In the genomic region with DNA sequence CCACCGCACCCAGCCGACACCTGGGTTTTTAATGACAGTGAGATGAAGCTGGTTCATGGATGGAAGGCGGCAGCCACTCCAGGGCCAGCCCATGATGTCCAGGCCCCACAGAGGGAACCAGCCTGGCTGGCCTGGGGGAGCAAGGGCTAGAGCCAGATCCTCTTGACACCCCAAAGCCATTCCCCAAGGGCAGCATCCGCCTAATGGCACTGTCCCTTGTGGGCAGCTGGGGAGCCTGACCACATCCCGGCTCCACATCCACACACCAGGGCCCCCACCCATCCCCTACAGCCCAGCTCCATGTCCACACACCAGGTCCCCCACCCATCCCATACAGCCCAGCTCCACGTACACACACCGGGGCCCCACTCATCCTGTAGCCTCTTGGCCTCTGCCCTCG, we compare ENCODE assay signal across 21 cellular contexts.
"Had no signal": no experiment of that assay in that cellular context is flagged by ENCODE, and none has a peak within 500 bp of the region (broad histone marks: within the 10 kb centered on the region; RNA-seq: fewer than 3 reads in every experiment).

No MANE protein-coding gene starts in this region.

- H3K4me3 Mint-ChIP-seq: dendritic cell treated with granulocyte-macrophage colony-stimulating factor and Interleukin-4, amounts not matched to agents 40 ng/mL and 50 ng/mL, for 4 days; naive thymus-derived CD4-positive, alpha-beta T cell; stimulated activated naive CD8-positive, alpha-beta T cell treated with anti-CD3 and anti-CD28 coated beads, Interleukin-15, Interleukin-2, amounts not matched to agents 100 ng/mL and 50 ng/mL, for 24 hours; T-helper 17 cell had no signal

- H3K36me3 ChIP-seq: breast epithelium, gastrocnemius medialis, neutrophil, transverse colon, vagina, WERI-Rb-1 had no signal

- H3K79me2 ChIP-seq: parathyroid adenoma had no signal

- H2AFZ ChIP-seq: parathyroid adenoma had no signal

- H3K4me1 ChIP-seq: breast epithelium, gastrocnemius medialis, parathyroid adenoma, transverse colon, vagina had no signal

- DNase-seq: activated CD4-positive, alpha-beta T cell treated with anti-CD3 and anti-CD28 coated beads for 1 hour; activated CD8-positive, alpha-beta memory T cell treated with anti-CD3 and anti-CD28 coated beads for 24 hours; activated CD8-positive, alpha-beta memory T cell treated with anti-CD3 and anti-CD28 coated beads, Interleukin-2, amount 50 U/mL, for 48 hours; activated effector memory CD4-positive, alpha-beta T cell treated with anti-CD3 and anti-CD28 coated beads, Interleukin-2, amount 50 U/mL, for 16 hours; activated naive CD4-positive, alpha-beta T cell treated with anti-CD3 and anti-CD28 coated beads, Interleukin-2, amount 50 U/mL, for 16 hours; activated T-cell treated with anti-CD3 and anti-CD28 coated beads, Interleukin-2, amount 50 U/mL, for 48 hours; effector CD8-positive, alpha-beta T cell; gastrocnemius medialis; mesendoderm; naive thymus-derived CD4-positive, alpha-beta T cell; stimulated activated CD4-positive, alpha-beta T cell treated with anti-CD3 and anti-CD28 coated beads, Interleukin-2, amount 100 ng/mL, for 24 hours; T-helper 17 cell; transverse colon; WERI-Rb-1 had no signal

- H3K27ac ChIP-seq: breast epithelium, gastrocnemius medialis, neutrophil, parathyroid adenoma, transverse colon, vagina, WERI-Rb-1 had no signal

- H3K27me3 ChIP-seq: vagina had no signal

- H3K27ac Mint-ChIP-seq: dendritic cell treated with granulocyte-macrophage colony-stimulating factor and Interleukin-4, amounts not matched to agents 40 ng/mL and 50 ng/mL, for 4 days; stimulated activated naive CD8-positive, alpha-beta T cell treated with anti-CD3 and anti-CD28 coated beads, Interleukin-15, Interleukin-2, amounts not matched to agents 100 ng/mL and 50 ng/mL, for 24 hours; T-helper 17 cell had no signal

- ATAC-seq: esophagus mucosa; gastrocnemius medialis; naive thymus-derived CD4-positive, alpha-beta T cell; T-helper 17 cell had no signal

- H3K9me3 Mint-ChIP-seq: dendritic cell treated with granulocyte-macrophage colony-stimulating factor and Interleukin-4, amounts not matched to agents 40 ng/mL and 50 ng/mL, for 4 days; stimulated activated naive CD8-positive, alpha-beta T cell treated with anti-CD3 and anti-CD28 coated beads, Interleukin-15, Interleukin-2, amounts not matched to agents 100 ng/mL and 50 ng/mL, for 24 hours had no signal

- H3K9me3 ChIP-seq: breast epithelium, gastrocnemius medialis, neutrophil, transverse colon, vagina had no signal

- H3K4me3 ChIP-seq: breast epithelium, gastrocnemius medialis, transverse colon, vagina had no signal

- H3K9ac ChIP-seq: parathyroid adenoma had no signal

- H3K36me3 Mint-ChIP-seq: naive thymus-derived CD4-positive, alpha-beta T cell had no signal
